In genomic region chr7:35646289-35647033, GRCh38 we compare ENCODE assay signal across 12 cellular contexts. TPM values are rescaled to one million over a fixed set of nuclear protein-coding genes. Genes with fewer than 3 reads are reported as not detected.
DNase-seq lines count a peak whose midpoint lies in the region; ATAC-seq, FAIRE-seq and TF ChIP-seq lines count a peak whose summit lies in the region.
"Had no signal": no experiment of that assay in that cellular context is flagged by ENCODE, and none has a peak within 500 bp of the region (broad histone marks: within the 10 kb centered on the region; RNA-seq: fewer than 3 reads in every experiment).

No MANE protein-coding gene starts in this region.

- no peak overlapping the region for H3K23ac ChIP-seq in mesendoderm (ENCODE audit: low read length)

- no peak overlapping the region for H3K4me2 ChIP-seq in K562 (ENCODE audit: insufficient read depth, low read length)
- H3K4me2 ChIP-seq in mesendoderm (ENCODE audit: low read length): no peak overlapping the region

- H4K20me1 ChIP-seq in K562 (replicated peaks; ENCODE audit: control insufficient read depth, insufficient read depth, low read length): no peaks in the 10 kb centered on the region

- H3K4me3 ChIP-seq in K562: no peak overlapping the region
- no peak overlapping the region for H3K4me3 ChIP-seq in mesendoderm (ENCODE audit: low read length)
- no peak overlapping the region for H3K4me3 ChIP-seq in uterus
- H3K4me3 ChIP-seq: GM23248 had no signal

- H4K5ac ChIP-seq in mesendoderm (ENCODE audit: low read length): no peak overlapping the region

- no TSS peak for BruUV-seq in K562 (replicated peaks; lab: Mats Ljungman, UMichigan)
- no TSS peak for BruUV-seq in MCF 10A (replicated peaks; lab: Mats Ljungman, UMichigan)

- H3K4me1 Mint-ChIP-seq in activated naive CD4-positive, alpha-beta T cell treated with anti-CD3 and anti-CD28 coated beads, Interleukin-2, amount 50 U/mL, for 24 hours: peaks cover 86% of the 10 kb centered on the region
- H3K4me1 Mint-ChIP-seq in MCF 10A (ENCODE audit: insufficient read depth, unreplicated experiment): peaks cover 11% of the 10 kb centered on the region

- POLR2A ChIA-PET in K562 (lab: Yijun Ruan, JAX): interaction anchor here (0.7 to 0.9 kb wide), 2 partner anchors 9 to 231 kb away, joined by 3 to 4 read pairs; no protein-coding TSS in a partner anchor
- POLR2A ChIA-PET in MCF 10A (lab: Yijun Ruan, JAX): interaction anchor here (0.7 to 1.1 kb wide), 2 partner anchors 10 to 642 kb away, joined by 3 to 4 read pairs; no protein-coding TSS in a partner anchor

- peak overlapping the region; percentile 87 for H3K18ac ChIP-seq in mesendoderm (ENCODE audit: low read length)

- H3K4ac ChIP-seq in mesendoderm (ENCODE audit: low read depth, low read length): no peak overlapping the region

- H2AFZ ChIP-seq in K562 (ENCODE audit: low read depth, low read length): peak overlapping the region; percentile 52; the same call in 1 of the 2 replicates
- H2AFZ ChIP-seq: GM23248 had no signal

- FAIRE-seq in K562 (lab: Jason Lieb, UNC): no peak

- H3K27ac ChIP-seq in K562 (ENCODE audit: extremely low read depth, low read depth, low read length) (no peak overlapping the region), mesendoderm (ENCODE audit: low read depth, low read length) (peak overlapping the region; percentile 47), uterus (peak overlapping the region; percentile 14 to 65)
- H3K27ac ChIP-seq: GM23248, VCaP had no signal

- H3K36me3 ChIP-seq in K562 (ENCODE audit: control insufficient read depth, insufficient read depth, low read length): peaks cover 2% of the 10 kb centered on the region; the same call in 1 of the 3 replicates
- H3K36me3 ChIP-seq in mesendoderm (ENCODE audit: control insufficient read depth, insufficient read depth, low read length): no peaks in the 10 kb centered on the region
- no peaks in the 10 kb centered on the region for H3K36me3 ChIP-seq in uterus

- H3K9me3 Mint-ChIP-seq in activated naive CD4-positive, alpha-beta T cell treated with anti-CD3 and anti-CD28 coated beads, Interleukin-2, amount 50 U/mL, for 24 hours: no peaks in the 10 kb centered on the region
- no peaks in the 10 kb centered on the region for H3K9me3 Mint-ChIP-seq in activated naive CD4-positive, alpha-beta T cell treated with anti-CD3 and anti-CD28 coated beads, Interleukin-2, amount 50 U/mL, for 72 hours
- H3K9me3 Mint-ChIP-seq in MCF 10A (ENCODE audit: unreplicated experiment): no peaks in the 10 kb centered on the region

- CTCF ChIA-PET in K562 (lab: Yijun Ruan, JAX; ENCODE audit: low intra/inter-chr PET ratio): interaction anchor here (0.6 kb wide), 1 partner anchor 97 kb away, joined by 3 read pairs; no protein-coding TSS in a partner anchor
- CTCF ChIA-PET in MCF 10A (lab: Yijun Ruan, JAX): interaction anchor here (0.6 to 0.9 kb wide), 3 partner anchors 9 to 1536 kb away, joined by 3 to 4 read pairs (median 3); no protein-coding TSS in a partner anchor

- no peak for DNase-seq in activated naive CD4-positive, alpha-beta T cell treated with anti-CD3 and anti-CD28 coated beads, Interleukin-2, amount 50 U/mL, for 72 hours (ENCODE audit: low spot score in 2 of 2)
- DNase-seq in K562 (ENCODE audit: extremely low read depth in 1 of 4, low spot score in 3 of 4) (no peak), mesendoderm (no peak), uterus (no peak), MCF 10A (ENCODE audit: unreplicated experiment) (no peak), AG08395 (ENCODE audit: low spot score) (no peak), NCI-H1092 (lab: John Stamatoyannopoulos, UW) (no peak)
- DNase-seq: AML-193, GM23248, trophoblast cell had no signal

- H3K36me3 Mint-ChIP-seq in activated naive CD4-positive, alpha-beta T cell treated with anti-CD3 and anti-CD28 coated beads, Interleukin-2, amount 50 U/mL, for 24 hours: peaks cover 15% of the 10 kb centered on the region
- peaks cover 6 to 13% of the 10 kb centered on the region in 2 donors for H3K36me3 Mint-ChIP-seq in activated naive CD4-positive, alpha-beta T cell treated with anti-CD3 and anti-CD28 coated beads, Interleukin-2, amount 50 U/mL, for 72 hours
- peaks cover 30% of the 10 kb centered on the region for H3K36me3 Mint-ChIP-seq in MCF 10A (ENCODE audit: insufficient read depth, unreplicated experiment)

- H3K27me3 Mint-ChIP-seq in activated naive CD4-positive, alpha-beta T cell treated with anti-CD3 and anti-CD28 coated beads, Interleukin-2, amount 50 U/mL, for 24 hours: no peaks in the 10 kb centered on the region
- no peaks in the 10 kb centered on the region for H3K27me3 Mint-ChIP-seq in MCF 10A (ENCODE audit: insufficient read depth, unreplicated experiment)

- H4K8ac ChIP-seq in mesendoderm (ENCODE audit: low read depth, low read length): no peak overlapping the region

- H3K27me3 ChIP-seq in K562 (ENCODE audit: control insufficient read depth in 2 of 2, insufficient read depth in 2 of 2, low read length in 2 of 2): no peaks in the 10 kb centered on the region
- no peaks in the 10 kb centered on the region for H3K27me3 ChIP-seq in mesendoderm (ENCODE audit: insufficient read depth, low read length, poor library complexity)
- no peaks in the 10 kb centered on the region for H3K27me3 ChIP-seq in uterus

- peak overlapping the region; percentile 48 for H3K4me3 Mint-ChIP-seq in activated naive CD4-positive, alpha-beta T cell treated with anti-CD3 and anti-CD28 coated beads, Interleukin-2, amount 50 U/mL, for 24 hours
- no peak overlapping the region for H3K4me3 Mint-ChIP-seq in MCF 10A (ENCODE audit: unreplicated experiment)

- no peak for TF ChIP-seq EP300 in K562 (IDR thresholded peaks at IDR 0.05; ENCODE audit: low read length)

- no peak for ATAC-seq in activated naive CD4-positive, alpha-beta T cell treated with anti-CD3 and anti-CD28 coated beads, Interleukin-2, amount 50 U/mL, for 72 hours
- ATAC-seq in K562: no peak

- no peak overlapping the region for H2AK5ac ChIP-seq in mesendoderm (ENCODE audit: low read length)

- H3K27ac Mint-ChIP-seq in activated naive CD4-positive, alpha-beta T cell treated with anti-CD3 and anti-CD28 coated beads, Interleukin-2, amount 50 U/mL, for 24 hours: peak overlapping the region; percentile 83
- H3K27ac Mint-ChIP-seq in activated naive CD4-positive, alpha-beta T cell treated with anti-CD3 and anti-CD28 coated beads, Interleukin-2, amount 50 U/mL, for 72 hours: peak overlapping the region in 1 of 2 donors; percentile 13
- H3K27ac Mint-ChIP-seq in MCF 10A (ENCODE audit: low read depth, unreplicated experiment): no peak overlapping the region

- intact Hi-C loops in K562 (cut with micrococcal nuclease) (no loop called here), uterus (cut with DNase I; ENCODE audit: low total_unique reads) (no loop called here), MCF 10A (cut with micrococcal nuclease) (no loop called here)

- H3K79me2 ChIP-seq in K562 (ENCODE audit: control insufficient read depth, insufficient read depth, low read length) (peaks cover 2% of the 10 kb centered on the region; the same call in 1 of the 3 replicates), mesendoderm (ENCODE audit: control insufficient read depth, insufficient read depth, low read length) (peaks cover 4% of the 10 kb centered on the region)

- TF ChIP-seq POLR2A in K562 (conservative IDR thresholded peaks at IDR 0.05) (no peak), uterus (IDR thresholded peaks at IDR 0.05) (no peak)

- H3K9me1 ChIP-seq in K562 (ENCODE audit: control insufficient read depth, insufficient read depth, low read length): no peaks in the 10 kb centered on the region

- H2BK15ac ChIP-seq in mesendoderm (replicated peaks; ENCODE audit: low read depth): no peak overlapping the region

- H2BK5ac ChIP-seq in mesendoderm (ENCODE audit: low read length): no peak overlapping the region

- peaks cover 9% of the 10 kb centered on the region for H3K79me1 ChIP-seq in mesendoderm (ENCODE audit: low read length)

- TF ChIP-seq CTCF in K562 (IDR thresholded peaks at IDR 0.05 in 2 of 3, conservative IDR thresholded peaks at IDR 0.05 in 1 of 3; ENCODE audit: insufficient read depth in 2 of 3, low read depth in 1 of 3, low read length in 3 of 3): no peak
- TF ChIP-seq CTCF in uterus (IDR thresholded peaks at IDR 0.05): no peak
- no peak for TF ChIP-seq CTCF in MCF 10A (IDR thresholded peaks at IDR 0.05; ENCODE audit: unreplicated experiment)

- H3K9me3 ChIP-seq in K562 (replicated peaks; ENCODE audit: control insufficient read depth, insufficient read depth, low read depth, low read length) (no peaks in the 10 kb centered on the region), uterus (no peaks in the 10 kb centered on the region)

- no peak for TF ChIP-seq RAD21 in K562 (CRISPR knock-in tag; conservative IDR thresholded peaks at IDR 0.05 in 1 of 2, IDR thresholded peaks at IDR 0.05 in 1 of 2)

- WGBS in K562 (ENCODE audit: insufficient coverage, low coverage, missing lambda C conversion rate): 76% methylated on average over 3 of the region's 3 CpGs
- WGBS in mesendoderm (ENCODE audit: extremely low coverage, insufficient coverage, low lambda C conversion rate): no CpG with 5 or more reads among the region's 3 CpGs

- H3K56ac ChIP-seq in mesendoderm (ENCODE audit: low read length): no peak overlapping the region

- in situ Hi-C loops in K562 (cut with MboI): no loop called here

- H2BK120ac ChIP-seq in mesendoderm (ENCODE audit: low read depth, low read length): no peak overlapping the region

- H3K4me1 ChIP-seq in K562 (replicated peaks in 1 of 2; ENCODE audit: control insufficient read depth in 2 of 2, insufficient read depth in 2 of 2, low read length in 2 of 2) (peaks cover 0 to 13% of the 10 kb centered on the region in 2 experiments; a peak in 2 of 5 replicates), mesendoderm (ENCODE audit: control insufficient read depth, low read depth, low read length) (peaks cover 16% of the 10 kb centered on the region), uterus (no peaks in the 10 kb centered on the region)

- H3K9ac ChIP-seq in K562 (ENCODE audit: insufficient read depth in 1 of 2, low read depth in 2 of 2, low read length in 2 of 2) (no peak overlapping the region), mesendoderm (ENCODE audit: low read length) (no peak overlapping the region)
- H3K9ac ChIP-seq: GM23248 had no signal

RNA-seq across cellular contexts. Expression of gene HERPUD2, which starts 48.5 kb away (rescaled TPM):
- total RNA-seq in activated naive CD4-positive, alpha-beta T cell treated with anti-CD3 and anti-CD28 coated beads, Interleukin-2, amount 50 U/mL, for 72 hours: 10 to 100 TPM; 21.9 to 22.3 TPM
- 19.0 and 30.9 TPM in 2 replicates for total RNA-seq in K562 (2011; cell fraction: chromatin; rRNA removed; ENCODE audit: low replicate concordance)
- total RNA-seq in K562 (2011; cell fraction: nucleolus; rRNA removed): 29.9 and 33.7 TPM in 2 replicates
- 33.7 and 34.3 TPM in 2 replicates for total RNA-seq in K562 (2011; cell fraction: nucleoplasm; rRNA removed)
- total RNA-seq in K562 (2014; rRNA removed) (9.4 and 9.7 TPM in 2 replicates), K562 (2014; rRNA removed; fragmentation: Illumina TruSeq; extraction: Trizol) (12.3 and 13.2 TPM in 2 replicates), K562 (2015; rRNA removed; fragmentation: Illumina TruSeq; extraction: Trizol) (12.6 and 13.2 TPM in 2 replicates), K562 (2021) (14.4 and 15.3 TPM in 2 replicates), uterus (10 to 100 TPM; 27.7 to 49.6 (median 40.6) TPM), MCF 10A (2022) (28.1 and 29.0 TPM in 2 replicates)
- polyA plus RNA-seq in K562 (2011; rRNA removed) (28.5 and 33.0 TPM in 2 replicates), K562 (2014; fragmentation: Illumina TruSeq; extraction: Trizol) (17.2 and 21.8 TPM in 2 replicates), K562 (2014; fragmentation: Nextera tagmentation; extraction: Ambion mirVana) (1 to 10 TPM; 4.1 to 5.7 TPM), K562 (2014; rRNA removed) (10.8 and 15.7 TPM in 2 replicates)
- polyA plus RNA-seq in K562 (2011; cell fraction: cytosol; rRNA removed): 27.7 and 35.0 TPM in 2 replicates
- polyA plus RNA-seq in K562 (2011; cell fraction: nucleus; rRNA removed): 20.7 and 22.2 TPM in 2 replicates
- polyA plus RNA-seq in K562 (2012): 11.0 and 14.7 TPM in 2 replicates
- 36.7 and 42.0 TPM in 2 replicates for polyA minus RNA-seq in K562 (2011; rRNA and poly(A)+ RNA removed)
- polyA minus RNA-seq in K562 (2011; cell fraction: cytosol; rRNA and poly(A)+ RNA removed): 12.8 and 22.0 TPM in 2 replicates
- 28.0 and 31.2 TPM in 2 replicates for polyA minus RNA-seq in K562 (2011; cell fraction: nucleus; rRNA and poly(A)+ RNA removed)
- polyA plus RNA-seq in mesendoderm (2013, experiment 1 of 2): 16.0 TPM
- polyA plus RNA-seq in mesendoderm (2013, experiment 2 of 2): 17.2 TPM
